23 cellular contexts compared by ENCODE assay signal in the genomic region with DNA sequence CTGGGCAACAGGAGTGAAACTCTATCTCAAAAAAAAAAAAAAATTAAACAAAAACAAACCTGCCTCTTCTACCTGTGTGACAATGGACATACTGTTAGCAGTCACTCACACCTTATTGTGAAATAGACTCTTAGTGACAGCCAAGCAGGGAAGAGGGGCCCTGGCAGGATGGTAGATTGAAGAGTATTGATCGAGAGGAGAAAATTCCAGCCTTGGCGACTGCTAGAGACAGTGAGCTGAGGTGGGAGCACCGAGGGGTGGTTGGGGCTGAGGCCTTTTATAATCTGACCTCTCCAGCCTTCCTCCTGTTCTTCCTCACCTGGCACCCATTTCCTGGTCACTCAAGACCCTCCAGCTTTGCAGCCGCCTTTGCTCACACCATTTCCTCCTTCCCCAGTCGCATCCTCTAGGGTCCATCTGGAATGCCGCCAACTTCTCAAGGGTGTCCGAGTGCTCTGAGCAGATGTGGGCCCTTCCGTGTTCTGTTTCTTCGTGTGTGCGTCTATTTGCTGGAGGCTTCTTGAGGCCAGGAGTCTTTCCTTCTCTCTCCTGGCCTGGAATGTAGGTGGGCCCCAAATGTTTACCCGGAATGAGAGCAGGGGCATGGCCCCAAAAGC.
"Had no signal": no experiment of that assay in that cellular context is flagged by ENCODE, and none has a peak within 500 bp of the region (broad histone marks: within the 10 kb centered on the region; RNA-seq: fewer than 3 reads in every experiment).

No MANE protein-coding gene starts in this region.

- H3K27me3 ChIP-seq: esophagus muscularis mucosa, gastroesophageal sphincter, right lobe of liver, tibial nerve had no signal

- H3K27me3 Mint-ChIP-seq: activated B cell treated with CpG ODN at 0.5 μM for 24 hours; activated naive CD8-positive, alpha-beta T cell treated with anti-CD3 and anti-CD28 coated beads, Interleukin-2, amount 10 ng/mL, durations not matched to agents 7 days and 5 days; stimulated activated naive CD8-positive, alpha-beta T cell treated with anti-CD3 and anti-CD28 coated beads, Interleukin-15, amount 100 ng/mL, for 72 hours had no signal

- H3K27ac Mint-ChIP-seq: activated B cell treated with CpG ODN at 0.5 μM for 24 hours; activated naive CD4-positive, alpha-beta T cell treated with anti-CD3 and anti-CD28 coated beads for 36 hours; activated naive CD8-positive, alpha-beta T cell treated with anti-CD3 and anti-CD28 coated beads, Interleukin-2, amount 10 ng/mL, durations not matched to agents 7 days and 5 days; activated T-cell treated with anti-CD3 and anti-CD28 coated beads, Interleukin-2, amount 50 U/mL, for 72 hours; memory B cell; stimulated activated effector memory CD8-positive, alpha-beta T cell treated with anti-CD3 and anti-CD28 coated beads, Interleukin-12 subunit alpha, Interleukin-12 subunit beta, amount 100 ng/mL, for 72 hours; stimulated activated naive CD8-positive, alpha-beta T cell treated with anti-CD3 and anti-CD28 coated beads, Interleukin-15, amount 100 ng/mL, for 72 hours had no signal

- H3K9me3 ChIP-seq: mucosa of descending colon, right lobe of liver had no signal

- H3K4me3 ChIP-seq: coronary artery, esophagus muscularis mucosa, gastroesophageal sphincter, mucosa of descending colon, right lobe of liver, skin epidermis, tibial nerve had no signal

- H3K4me3 Mint-ChIP-seq: activated B cell treated with CpG ODN at 0.5 μM for 24 hours; activated naive CD4-positive, alpha-beta T cell treated with anti-CD3 and anti-CD28 coated beads for 36 hours; activated naive CD8-positive, alpha-beta T cell treated with anti-CD3 and anti-CD28 coated beads, Interleukin-2, amount 10 ng/mL, durations not matched to agents 7 days and 5 days; activated T-cell treated with anti-CD3 and anti-CD28 coated beads, Interleukin-2, amount 50 U/mL, for 72 hours; memory B cell; stimulated activated effector memory CD8-positive, alpha-beta T cell treated with anti-CD3 and anti-CD28 coated beads, Interleukin-12 subunit alpha, Interleukin-12 subunit beta, amount 100 ng/mL, for 72 hours; stimulated activated naive CD8-positive, alpha-beta T cell treated with anti-CD3 and anti-CD28 coated beads, Interleukin-15, amount 100 ng/mL, for 72 hours had no signal

- H3K36me3 Mint-ChIP-seq: activated naive CD8-positive, alpha-beta T cell treated with anti-CD3 and anti-CD28 coated beads, Interleukin-2, amount 10 ng/mL, durations not matched to agents 7 days and 5 days; memory B cell; stimulated activated effector memory CD8-positive, alpha-beta T cell treated with anti-CD3 and anti-CD28 coated beads, Interleukin-12 subunit alpha, Interleukin-12 subunit beta, amount 100 ng/mL, for 72 hours had no signal

- ATAC-seq: activated T-cell treated with anti-CD3 and anti-CD28 coated beads, Interleukin-2, amount 50 U/mL, for 72 hours; gastroesophageal sphincter; mucosa of descending colon; stimulated activated effector memory CD8-positive, alpha-beta T cell treated with anti-CD3 and anti-CD28 coated beads, Interleukin-12 subunit alpha, Interleukin-12 subunit beta, amount 100 ng/mL, for 72 hours; stimulated activated naive CD8-positive, alpha-beta T cell treated with anti-CD3 and anti-CD28 coated beads, Interleukin-15, amount 100 ng/mL, for 72 hours had no signal

- H3K36me3 ChIP-seq: right lobe of liver had no signal

- FAIRE-seq: bronchial epithelial cell, islet of Langerhans had no signal

- H3K27ac ChIP-seq: coronary artery, esophagus muscularis mucosa, gastroesophageal sphincter, right lobe of liver, tibial nerve had no signal

- DNase-seq: activated B cell treated with CpG ODN at 0.5 μM for 24 hours; activated CD4-positive, alpha-beta T cell treated with anti-CD3 and anti-CD28 coated beads for 4 hours; activated CD4-positive, alpha-beta T cell treated with anti-CD3 and anti-CD28 coated beads, Interleukin-2, amount 50 U/mL, for 48 hours; activated effector memory CD4-positive, alpha-beta T cell treated with Interleukin-2 at 50 U/mL for 16 hours; activated naive CD4-positive, alpha-beta T cell treated with anti-CD3 and anti-CD28 coated beads for 36 hours; activated naive CD8-positive, alpha-beta T cell treated with anti-CD3 and anti-CD28 coated beads, Interleukin-2, amount 10 ng/mL, durations not matched to agents 7 days and 5 days; activated T-cell treated with anti-CD3 and anti-CD28 coated beads, Interleukin-2, amount 50 U/mL, for 72 hours; amniotic stem cell; cerebellar nuclear complex; head of caudate nucleus; mucosa of descending colon; right lobe of liver; stimulated activated CD4-positive, alpha-beta T cell treated with anti-CD3 and anti-CD28 coated beads, Interleukin-2, amount 100 ng/mL, for 24 hours; stimulated activated naive CD8-positive, alpha-beta T cell treated with anti-CD3 and anti-CD28 coated beads, Interleukin-15, amount 100 ng/mL, for 72 hours had no signal

- H3K4me1 Mint-ChIP-seq: activated B cell treated with CpG ODN at 0.5 μM for 24 hours; activated naive CD8-positive, alpha-beta T cell treated with anti-CD3 and anti-CD28 coated beads, Interleukin-2, amount 10 ng/mL, durations not matched to agents 7 days and 5 days; memory B cell; stimulated activated effector memory CD8-positive, alpha-beta T cell treated with anti-CD3 and anti-CD28 coated beads, Interleukin-12 subunit alpha, Interleukin-12 subunit beta, amount 100 ng/mL, for 72 hours; stimulated activated naive CD8-positive, alpha-beta T cell treated with anti-CD3 and anti-CD28 coated beads, Interleukin-15, amount 100 ng/mL, for 72 hours had no signal

- H3K9me3 Mint-ChIP-seq: activated B cell treated with CpG ODN at 0.5 μM for 24 hours; activated naive CD4-positive, alpha-beta T cell treated with anti-CD3 and anti-CD28 coated beads for 36 hours; activated naive CD8-positive, alpha-beta T cell treated with anti-CD3 and anti-CD28 coated beads, Interleukin-2, amount 10 ng/mL, durations not matched to agents 7 days and 5 days; activated T-cell treated with anti-CD3 and anti-CD28 coated beads, Interleukin-2, amount 50 U/mL, for 72 hours; stimulated activated effector memory CD8-positive, alpha-beta T cell treated with anti-CD3 and anti-CD28 coated beads, Interleukin-12 subunit alpha, Interleukin-12 subunit beta, amount 100 ng/mL, for 72 hours had no signal

- H3K4me1 ChIP-seq: right lobe of liver had no signal
